18 cellular contexts compared by ENCODE assay signal in the genomic region with DNA sequence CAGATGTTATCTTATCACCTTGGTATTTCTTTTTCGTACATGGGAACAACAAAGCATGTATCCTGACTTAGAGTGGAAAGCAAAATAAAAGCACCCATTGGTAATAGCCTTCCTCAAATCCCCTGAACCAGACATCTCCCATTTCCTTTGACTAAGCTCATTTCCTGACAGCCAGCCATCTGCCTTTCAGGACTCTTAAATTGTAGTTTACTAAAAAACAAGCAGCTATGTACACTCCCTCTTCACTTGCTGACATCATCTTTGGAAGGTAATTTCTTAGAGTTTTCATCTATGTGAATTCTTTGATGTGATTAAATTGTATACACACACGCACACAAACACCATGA. TPM values are rescaled to one million over a fixed set of nuclear protein-coding genes. Genes with fewer than 3 reads are reported as not detected.
DNase-seq lines count a peak whose midpoint lies in the region; ATAC-seq and TF ChIP-seq lines count a peak whose summit lies in the region.
"Had no signal": no experiment of that assay in that cellular context is flagged by ENCODE, and none has a peak within 500 bp of the region (broad histone marks: within the 10 kb centered on the region; RNA-seq: fewer than 3 reads in every experiment).

No MANE protein-coding gene starts in this region.

- TF ChIP-seq POLR2A in esophagus squamous epithelium (IDR thresholded peaks at IDR 0.05): no peak

- WGBS in esophagus squamous epithelium, 2 donors: 63 to 88% methylated on average over 2 of the region's 2 CpGs

- peaks cover 5% of the 10 kb centered on the region for H3K27me3 Mint-ChIP-seq in GM23338 (ENCODE audit: insufficient read depth, low read depth, poor library complexity)
- peaks cover 3% of the 10 kb centered on the region for H3K27me3 Mint-ChIP-seq in neural progenitor cell (ENCODE audit: insufficient read depth, low read depth)
- H3K27me3 Mint-ChIP-seq: central memory CD8-positive, alpha-beta T cell had no signal

- H3K9me3 ChIP-seq in esophagus squamous epithelium: no peaks in the 10 kb centered on the region
- H3K9me3 ChIP-seq in neural progenitor cell (ENCODE audit: low read depth): no peaks in the 10 kb centered on the region
- H3K9me3 ChIP-seq in SJCRH30 (replicated peaks): no peaks in the 10 kb centered on the region
- H3K9me3 ChIP-seq: mucosa of descending colon, SJSA1, transverse colon had no signal

- H3K4me3 Mint-ChIP-seq in GM23338 (no peak overlapping the region), neural progenitor cell (no peak overlapping the region)
- H3K4me3 Mint-ChIP-seq: central memory CD8-positive, alpha-beta T cell had no signal

- H3K27me3 ChIP-seq in GM23338 (ENCODE audit: insufficient read depth) (no peaks in the 10 kb centered on the region), esophagus squamous epithelium (no peaks in the 10 kb centered on the region), neural progenitor cell (no peaks in the 10 kb centered on the region), SJCRH30 (no peaks in the 10 kb centered on the region; the same call in 1 of the 2 replicates)
- H3K27me3 ChIP-seq: SJSA1, transverse colon had no signal

- H3K79me2 ChIP-seq in GM23338 (replicated peaks; ENCODE audit: insufficient read depth): no peaks in the 10 kb centered on the region
- H3K79me2 ChIP-seq in neural progenitor cell (ENCODE audit: low read depth): no peaks in the 10 kb centered on the region

- no peaks in the 10 kb centered on the region for H4K20me1 ChIP-seq in GM23338 (replicated peaks; ENCODE audit: insufficient read depth)
- no peaks in the 10 kb centered on the region for H4K20me1 ChIP-seq in neural progenitor cell (ENCODE audit: low read depth)

- no peaks in the 10 kb centered on the region for H3K9me2 ChIP-seq in GM23338 (ENCODE audit: insufficient read depth)

- H3K27ac Mint-ChIP-seq in GM23338 (peak overlapping the region; percentile 24; the same call in 1 of the 2 replicates), neural progenitor cell (peak overlapping the region; percentile 64)
- H3K27ac Mint-ChIP-seq: activated naive CD4-positive, alpha-beta T cell treated with anti-CD3 and anti-CD28 coated beads, Interleukin-2, amount 50 U/mL, for 72 hours had no signal

- H3K4me1 Mint-ChIP-seq in GM23338 (peaks cover 37% of the 10 kb centered on the region), neural progenitor cell (peaks cover 28% of the 10 kb centered on the region)

- H3K36me3 Mint-ChIP-seq in GM23338 (ENCODE audit: low read depth): no peaks in the 10 kb centered on the region
- H3K36me3 Mint-ChIP-seq in neural progenitor cell: peaks cover 2% of the 10 kb centered on the region
- H3K36me3 Mint-ChIP-seq: activated naive CD4-positive, alpha-beta T cell treated with anti-CD3 and anti-CD28 coated beads, Interleukin-2, amount 50 U/mL, for 72 hours had no signal

- H3K36me3 ChIP-seq in GM23338 (ENCODE audit: insufficient read depth) (no peaks in the 10 kb centered on the region), esophagus squamous epithelium (no peaks in the 10 kb centered on the region), neural progenitor cell (no peaks in the 10 kb centered on the region), SJCRH30 (no peaks in the 10 kb centered on the region; the same call in 1 of the 2 replicates)
- H3K36me3 ChIP-seq: SJSA1, transverse colon had no signal

- 0 out of 2 replicates have a peak overlapping the region, but pooled peaks have one; percentile 61 for H3K27ac ChIP-seq in GM23338 (ENCODE audit: low read depth)
- peak overlapping the region in 3 of 4 donors; percentile 8 to 32 (median 10) for H3K27ac ChIP-seq in esophagus squamous epithelium
- no peak overlapping the region for H3K27ac ChIP-seq in neural progenitor cell
- no peak overlapping the region for H3K27ac ChIP-seq in SJCRH30
- H3K27ac ChIP-seq: C4-2B, SJSA1, transverse colon had no signal

- H3F3A ChIP-seq in GM23338 (replicated peaks; ENCODE audit: low read depth) (no peaks in the 10 kb centered on the region), neural progenitor cell (ENCODE audit: low read depth) (no peaks in the 10 kb centered on the region)

- intact Hi-C loops in esophagus squamous epithelium (cut with DNase I): no loop called here

- DNase-seq in GM23338 (ENCODE audit: low spot score) (no peak), NCI-H226 (peak; percentile 68), esophagus squamous epithelium (lab: John Stamatoyannopoulos, UW) (no peak), neural progenitor cell (ENCODE audit: low spot score) (no peak), NCI-H345 treated with DMSO at 0.1 percent for 48 hours (lab: John Stamatoyannopoulos, UW; ENCODE audit: unreplicated experiment) (no peak), SJCRH30 (no peak), kidney tubule cell (ENCODE audit: low spot score) (no peak)
- DNase-seq: activated CD4-positive, alpha-beta T cell treated with anti-CD3 and anti-CD28 coated beads, Interleukin-2, amount 50 U/mL, for 1 hour; EL; mucosa of descending colon; NCI-H2029 treated with DMSO at 0.1 percent for 48 hours; occipital lobe; small intestine; transverse colon had no signal

- H3K4me1 ChIP-seq in GM23338 (ENCODE audit: insufficient read depth): peaks cover 34% of the 10 kb centered on the region
- H3K4me1 ChIP-seq in esophagus squamous epithelium: peaks cover 7 to 39% (median 8%) of the 10 kb centered on the region in 3 donors
- H3K4me1 ChIP-seq in neural progenitor cell: peaks cover 15% of the 10 kb centered on the region
- peaks cover 5% of the 10 kb centered on the region; the same call in 1 of the 2 replicates for H3K4me1 ChIP-seq in SJCRH30

- TF ChIP-seq CTCF in GM23338 (conservative IDR thresholded peaks at IDR 0.05; ENCODE audit: low read depth in 2 of 2) (no peak), esophagus squamous epithelium (IDR thresholded peaks at IDR 0.05) (no peak), neural progenitor cell (IDR thresholded peaks at IDR 0.05) (no peak)

- no peak overlapping the region for H2AFZ ChIP-seq in GM23338
- peak overlapping the region; percentile 19 for H2AFZ ChIP-seq in neural progenitor cell (replicated peaks)

- no peaks in the 10 kb centered on the region; the same call in 2 of the 3 replicates for H3K9me3 Mint-ChIP-seq in GM23338
- H3K9me3 Mint-ChIP-seq in neural progenitor cell: peaks cover 3% of the 10 kb centered on the region
- H3K9me3 Mint-ChIP-seq: activated naive CD4-positive, alpha-beta T cell treated with anti-CD3 and anti-CD28 coated beads, Interleukin-2, amount 50 U/mL, for 72 hours; central memory CD8-positive, alpha-beta T cell had no signal

- H3K4me3 ChIP-seq in GM23338 (no peak overlapping the region), esophagus squamous epithelium (no peak overlapping the region), neural progenitor cell (no peak overlapping the region), SJCRH30 (no peak overlapping the region)
- H3K4me3 ChIP-seq: mucosa of descending colon, SJSA1, transverse colon had no signal

- ATAC-seq in GM23338: no peak
- ATAC-seq: activated naive CD4-positive, alpha-beta T cell treated with anti-CD3 and anti-CD28 coated beads, Interleukin-2, amount 50 U/mL, for 72 hours; mucosa of descending colon had no signal

- no peak overlapping the region for H3K9ac ChIP-seq in neural progenitor cell

- H3K4me2 ChIP-seq in GM23338 (no peak overlapping the region), neural progenitor cell (no peak overlapping the region)

TF ChIP-seq in GM23338, 12 proteins besides CTCF, POLR2A, EP300 and RAD21 (continues in another document):
- TF ChIP-seq EZH2phosphoT487 (IDR thresholded peaks at IDR 0.05; ENCODE audit: unreplicated experiment) (no peak), CREB1 (CRISPR knock-in tag; IDR thresholded peaks at IDR 0.05; ENCODE audit: low read depth) (no peak), POLR2AphosphoS5 (IDR thresholded peaks at IDR 0.05; ENCODE audit: low read depth) (no peak)

RNA-seq across cellular contexts. Expression of a gene that starts 40.7 kb away (rescaled TPM):
- total RNA-seq in GM23338 (2014; rRNA removed; shearing (Covaris generic)): 48.9 and 49.2 TPM in 2 replicates
- 76.1 and 82.5 TPM in 2 replicates for polyA plus RNA-seq in GM23338 (2016; fragmentation: Nextera tagmentation; extraction: Ambion mirVana)
- total RNA-seq in esophagus squamous epithelium: 100 to 1,000 TPM in 1 of 4 donors, 10 to 100 TPM in 3; 40.5 to 102 (median 48.5) TPM
- 36.4 and 43.5 TPM in 2 replicates for total RNA-seq in neural progenitor cell (ENCODE audit: low replicate concordance)
- total RNA-seq in SJCRH30 (2014; rRNA removed; shearing (Covaris generic)): 0.81 and 1.5 TPM in 2 replicates

Comparison
In these comparisons a context has a peak if more than half of its experiments do, and no peak if none do; other contexts are left out.
1. H3K27ac ChIP-seq: peak in GM23338 (single experiment) and esophagus squamous epithelium (3 of 4); none in neural progenitor cell (single experiment) and SJCRH30 (single experiment).
2. RNA of a gene that starts 40.7 kb away (total RNA-seq): 40.5 to 102 TPM in esophagus squamous epithelium, 48.9 to 49.2 TPM in GM23338 and 36.4 to 43.5 TPM in neural progenitor cell; 0.81 to 1.5 TPM in SJCRH30; every median in the first group is over 10 times any median in the second.